Comparison of ENCODE assay signal across 15 cellular contexts in genomic region chr5:28542968-28543367, GRCh38.
A peak's percentile ranks its signal among the peaks of the same experiment; 100 is the strongest.
DNase-seq lines count a peak whose midpoint lies in the region; ATAC-seq and TF ChIP-seq lines count a peak whose summit lies in the region.
"Had no signal": no experiment of that assay in that cellular context is flagged by ENCODE, and none has a peak within 500 bp of the region (broad histone marks: within the 10 kb centered on the region; RNA-seq: fewer than 3 reads in every experiment).

No MANE protein-coding gene starts in this region.

- no peaks in the 10 kb centered on the region for H3K27me3 Mint-ChIP-seq in endothelial cell (ENCODE audit: unreplicated experiment)
- H3K27me3 Mint-ChIP-seq: CD4-positive, alpha-beta memory T cell had no signal

- intact Hi-C loops in head of caudate nucleus (cut with DNase I), result no loop called here

- 36 to 38% methylated on average over 3 of the region's 3 CpGs for WGBS in lung, 2 donors

- H3K4me1 Mint-ChIP-seq in endothelial cell (ENCODE audit: unreplicated experiment), result no peaks in the 10 kb centered on the region
- H3K4me1 Mint-ChIP-seq: CD4-positive, alpha-beta memory T cell; stimulated activated effector memory CD8-positive, alpha-beta T cell treated with anti-CD3 and anti-CD28 coated beads, Interleukin-12 subunit alpha, Interleukin-12 subunit beta, amount 100 ng/mL, for 72 hours had no signal

- no peaks in the 10 kb centered on the region for H3K27me3 ChIP-seq in brain microvascular endothelial cell (replicated peaks)
- H3K27me3 ChIP-seq in lung (ENCODE audit: control insufficient read depth, insufficient read depth), result no peaks in the 10 kb centered on the region

- H3K27ac ChIP-seq in brain microvascular endothelial cell, result no peak overlapping the region
- H3K27ac ChIP-seq in lung (ENCODE audit: low read depth in 1 of 2, low read length in 1 of 2), result no peak overlapping the region
- H3K27ac ChIP-seq: KMS-11 had no signal

- no peaks in the 10 kb centered on the region for H3K36me3 Mint-ChIP-seq in endothelial cell (ENCODE audit: low read depth, unreplicated experiment)
- H3K36me3 Mint-ChIP-seq: CD4-positive, alpha-beta memory T cell; stimulated activated effector memory CD8-positive, alpha-beta T cell treated with anti-CD3 and anti-CD28 coated beads, Interleukin-12 subunit alpha, Interleukin-12 subunit beta, amount 100 ng/mL, for 72 hours had no signal

- no peaks in the 10 kb centered on the region for H3K4me1 ChIP-seq in lung (ENCODE audit: control insufficient read depth in 2 of 2, insufficient read depth in 2 of 2, low read length in 2 of 2)
- H3K4me1 ChIP-seq: HAP-1 had no signal

- DNase-seq in NCI-H226 (peak; percentile 95), brain microvascular endothelial cell (peak; percentile 92), lung (ENCODE audit: low spot score) (no peak), head of caudate nucleus (no peak), endothelial cell (ENCODE audit: low spot score) (no peak)
- DNase-seq in activated CD4-positive, alpha-beta T cell treated with anti-CD3 and anti-CD28 coated beads for 1 hour, result no peak
- DNase-seq: CD4-positive, alpha-beta memory T cell; NCI-H2171 treated with DMSO at 0.1 percent for 48 hours had no signal

- ATAC-seq in HG02981 (IDR thresholded peaks at IDR 0.05; ENCODE audit: unreplicated experiment) (peak; percentile 73), lung (ENCODE audit: insufficient read depth, low FRiP score) (peak; percentile 74), HG02884 (IDR thresholded peaks at IDR 0.05; ENCODE audit: unreplicated experiment) (no peak)
- ATAC-seq: left lobe of liver; Right ventricle myocardium inferior; stimulated activated effector memory CD8-positive, alpha-beta T cell treated with anti-CD3 and anti-CD28 coated beads, Interleukin-12 subunit alpha, Interleukin-12 subunit beta, amount 100 ng/mL, for 72 hours had no signal

- H3K4me3 ChIP-seq in brain microvascular endothelial cell (ENCODE audit: low read depth, low read length) (no peak overlapping the region), lung (no peak overlapping the region)
- H3K4me3 ChIP-seq: HAP-1 had no signal

- no peak for TF ChIP-seq CTCF in brain microvascular endothelial cell (IDR thresholded peaks at IDR 0.05; ENCODE audit: low read depth, low read length, missing control alignments)
- TF ChIP-seq CTCF in lung (IDR thresholded peaks at IDR 0.05; ENCODE audit: control extremely low read depth, extremely low read depth), result no peak
- no peak for TF ChIP-seq CTCF in endothelial cell (IDR thresholded peaks at IDR 0.05; ENCODE audit: unreplicated experiment)

- no peaks in the 10 kb centered on the region for H3K36me3 ChIP-seq in brain microvascular endothelial cell (replicated peaks)
- H3K36me3 ChIP-seq in lung (ENCODE audit: control insufficient read depth in 2 of 2, insufficient read depth in 2 of 2, low read length in 2 of 2), result no peaks in the 10 kb centered on the region
- H3K36me3 ChIP-seq: HAP-1 had no signal

- no peak overlapping the region for H3K4me3 Mint-ChIP-seq in endothelial cell (ENCODE audit: unreplicated experiment)
- H3K4me3 Mint-ChIP-seq: CD4-positive, alpha-beta memory T cell; stimulated activated effector memory CD8-positive, alpha-beta T cell treated with anti-CD3 and anti-CD28 coated beads, Interleukin-12 subunit alpha, Interleukin-12 subunit beta, amount 100 ng/mL, for 72 hours had no signal

- in situ Hi-C loops in brain microvascular endothelial cell (cut with HindIII; ENCODE audit: low pct_ligation_motif_present, low sequenced_read_pairs), result no loop called here

- no peaks in the 10 kb centered on the region for H3K9me3 Mint-ChIP-seq in endothelial cell (ENCODE audit: unreplicated experiment)

- no peak overlapping the region for H3K27ac Mint-ChIP-seq in endothelial cell (ENCODE audit: unreplicated experiment)
- H3K27ac Mint-ChIP-seq: CD4-positive, alpha-beta memory T cell; stimulated activated effector memory CD8-positive, alpha-beta T cell treated with anti-CD3 and anti-CD28 coated beads, Interleukin-12 subunit alpha, Interleukin-12 subunit beta, amount 100 ng/mL, for 72 hours had no signal

- no peaks in the 10 kb centered on the region for H3K9me3 ChIP-seq in lung (ENCODE audit: control insufficient read depth in 2 of 2, insufficient read depth in 1 of 2, low read length in 1 of 2)
- H3K9me3 ChIP-seq: HAP-1 had no signal

Comparison
In these comparisons a context has a peak if more than half of its experiments do, and no peak if none do; other contexts are left out.
1. DNase-seq: peak in NCI-H226 (single experiment) and brain microvascular endothelial cell (single experiment); none in lung (single experiment), head of caudate nucleus (0 of 42), endothelial cell (single experiment) and activated CD4-positive, alpha-beta T cell treated with anti-CD3 and anti-CD28 coated beads for 1 hour (single experiment).